ENCODE assay signal across 22 cellular contexts in the genomic region with DNA sequence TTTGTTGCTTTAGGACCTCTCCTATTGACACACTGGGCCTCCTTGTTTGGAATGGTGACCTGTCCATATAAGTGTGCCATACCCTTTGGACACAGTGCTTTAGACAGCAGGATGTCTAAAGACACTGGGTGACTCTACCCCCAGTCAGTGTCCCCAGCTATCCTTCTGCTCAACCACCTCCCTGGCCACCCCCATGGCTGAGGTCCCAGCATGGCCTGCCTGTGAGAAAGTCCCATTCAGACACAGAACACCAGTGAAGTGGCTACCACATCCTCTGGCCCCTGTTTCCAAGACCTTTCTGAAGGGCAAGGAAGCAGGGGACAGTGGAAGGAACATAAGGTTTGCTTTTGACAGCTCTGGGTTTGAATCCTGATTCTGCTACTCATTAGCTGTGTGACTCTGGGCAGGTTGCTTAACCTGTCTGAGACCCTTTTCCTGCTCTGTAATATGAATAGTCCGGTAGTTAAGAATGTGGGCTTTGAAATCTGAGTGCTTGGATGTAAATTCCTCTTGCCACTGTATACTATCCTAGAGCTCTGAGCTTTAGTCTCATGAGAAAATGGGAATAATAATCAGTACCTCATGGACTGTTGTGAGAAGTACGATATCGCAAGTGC. TPM values are rescaled to one million over a fixed set of nuclear protein-coding genes. Genes with fewer than 3 reads are reported as not detected.
DNase-seq lines count a peak whose midpoint lies in the region; ATAC-seq and TF ChIP-seq lines count a peak whose summit lies in the region.
"Had no signal": no experiment of that assay in that cellular context is flagged by ENCODE, and none has a peak within 500 bp of the region (broad histone marks: within the 10 kb centered on the region; RNA-seq: fewer than 3 reads in every experiment).

No MANE protein-coding gene starts in this region.

- H3K27me3 Mint-ChIP-seq in activated T-helper 17 cell treated with anti-CD3 and anti-CD28 coated beads, Interleukin-2, amount 50 U/mL, for 72 hours, result peaks cover 3% of the 10 kb centered on the region
- H3K27me3 Mint-ChIP-seq in stimulated activated naive B cell treated with anti-CD40 and anti-IgM and Interleukin-4, amounts not matched to agents 10 μg/mL and 1 μg/mL and 100 μg/mL, for 72 hours, result no peaks in the 10 kb centered on the region
- H3K27me3 Mint-ChIP-seq: CD4-positive, alpha-beta T cell; IgD-negative memory B cell had no signal

- H3K27me3 ChIP-seq in mammary epithelial cell (ENCODE audit: insufficient read depth, low read length) (no peaks in the 10 kb centered on the region), breast epithelium (no peaks in the 10 kb centered on the region), PC-3 (ENCODE audit: low read length) (no peaks in the 10 kb centered on the region)
- H3K27me3 ChIP-seq: BE2C, SJSA1 had no signal

- POLR2A ChIA-PET in PC-3 (lab: Charles Lee; ENCODE audit: unreplicated experiment), result no interaction called here

- dilution Hi-C loops in mammary epithelial cell (cut with HindIII; ENCODE audit: low sequenced_read_pairs), result no loop called here

- H3K9ac ChIP-seq in mammary epithelial cell (ENCODE audit: insufficient read depth, low read length) (no peak overlapping the region), PC-3 (ENCODE audit: low read length) (no peak overlapping the region)

- H3K4me2 ChIP-seq in mammary epithelial cell (ENCODE audit: insufficient read depth, low read depth, low read length) (no peak overlapping the region), PC-3 (ENCODE audit: low read length) (no peak overlapping the region)
- H3K4me2 ChIP-seq: PC-9 had no signal

- H3K9me3 ChIP-seq in mammary epithelial cell (replicated peaks; ENCODE audit: insufficient read depth, low read length), result no peaks in the 10 kb centered on the region
- no peaks in the 10 kb centered on the region for H3K9me3 ChIP-seq in breast epithelium
- no peaks in the 10 kb centered on the region for H3K9me3 ChIP-seq in PC-3 (ENCODE audit: low read length)
- H3K9me3 ChIP-seq: BE2C, SJSA1 had no signal

- H4K20me1 ChIP-seq in mammary epithelial cell (ENCODE audit: insufficient read depth, low read length), result no peaks in the 10 kb centered on the region
- no peaks in the 10 kb centered on the region for H4K20me1 ChIP-seq in PC-3 (ENCODE audit: low read length)

- H3K79me2 ChIP-seq in mammary epithelial cell (ENCODE audit: insufficient read depth, low read length) (no peaks in the 10 kb centered on the region), PC-3 (ENCODE audit: low read length) (peaks cover 4% of the 10 kb centered on the region; the same call in 1 of the 2 replicates)

- no peaks in the 10 kb centered on the region for H3K4me1 ChIP-seq in mammary epithelial cell (ENCODE audit: insufficient read depth, low read length)
- H3K4me1 ChIP-seq in breast epithelium, result no peaks in the 10 kb centered on the region
- 0 out of 2 replicates have a peak, but pooled peaks cover 4% of the 10 kb centered on the region for H3K4me1 ChIP-seq in PC-3 (ENCODE audit: insufficient read depth, low read length)
- H3K4me1 ChIP-seq: BE2C, SJSA1 had no signal

- no peak overlapping the region for H3K4me3 ChIP-seq in mammary epithelial cell (replicated peaks in 1 of 3; ENCODE audit: insufficient read depth in 1 of 3, low read depth in 2 of 3, low read length in 3 of 3)
- H3K4me3 ChIP-seq in breast epithelium, result no peak overlapping the region
- H3K4me3 ChIP-seq in PC-3 (ENCODE audit: low read length), result no peak overlapping the region
- H3K4me3 ChIP-seq: PC-9, SJSA1 had no signal

- in situ Hi-C loops in mammary epithelial cell (cut with MboI; ENCODE audit: low sequenced_read_pairs in 2 of 2), result loop anchor here (5.0 to 10.0 kb wide), 3 partner anchors 172 to 305 kb away; partner anchors contain the start of gene SEMA4B (in 1 of the 2)

- no peak for ATAC-seq in activated T-helper 17 cell treated with anti-CD3 and anti-CD28 coated beads, Interleukin-2, amount 50 U/mL, for 72 hours (replicated peaks)
- ATAC-seq in left colon (peak; percentile 21), GM19397 (IDR thresholded peaks at IDR 0.05; ENCODE audit: unreplicated experiment) (no peak), PC-3 (no peak)
- no peak for ATAC-seq in stimulated activated naive B cell treated with anti-CD40 and anti-IgM and Interleukin-4, amounts not matched to agents 10 μg/mL and 1 μg/mL and 100 μg/mL, for 72 hours (replicated peaks)

- no peak for TF ChIP-seq POLR2A in breast epithelium (IDR thresholded peaks at IDR 0.05)

- no peaks in the 10 kb centered on the region for H3K9me2 ChIP-seq in PC-3 (replicated peaks; ENCODE audit: low read length)

- intact Hi-C loops in mammary epithelial cell (cut with micrococcal nuclease) (loop anchor here (2.0 to 10.0 kb wide), 2 partner anchors 99 to 315 kb away; no protein-coding TSS in a partner anchor), breast epithelium (cut with DNase I; ENCODE audit: low total_unique reads) (loop anchor here (10.0 kb wide), 1 partner anchor 175 kb away; no protein-coding TSS in a partner anchor), left colon (cut with DNase I, micrococcal nuclease) (loop anchor here in 1 of 2 donors (10.0 kb wide), 1 partner anchor 175 kb away; no protein-coding TSS in a partner anchor), PC-3 (cut with micrococcal nuclease) (loop anchor here (5.0 to 10.0 kb wide), 2 partner anchors 105 to 187 kb away; partner anchors contain the start of gene ZNF710)

- H3K36me3 ChIP-seq in mammary epithelial cell (ENCODE audit: insufficient read depth, low read length) (no peaks in the 10 kb centered on the region), breast epithelium (no peaks in the 10 kb centered on the region), PC-3 (ENCODE audit: low read depth, low read length) (no peaks in the 10 kb centered on the region)
- H3K36me3 ChIP-seq: BE2C had no signal

- TSS peak; percentile 15 for BruUV-seq in mammary epithelial cell (replicated peaks; lab: Mats Ljungman, UMichigan)
- no TSS peak for BruUV-seq in PC-3 (replicated peaks; lab: Mats Ljungman, UMichigan)

- H3K27ac Mint-ChIP-seq in activated T-helper 17 cell treated with anti-CD3 and anti-CD28 coated beads, Interleukin-2, amount 50 U/mL, for 72 hours, result peak overlapping the region; percentile 62
- H3K27ac Mint-ChIP-seq in stimulated activated naive B cell treated with anti-CD40 and anti-IgM and Interleukin-4, amounts not matched to agents 10 μg/mL and 1 μg/mL and 100 μg/mL, for 72 hours, result peak overlapping the region; percentile 81
- H3K27ac Mint-ChIP-seq: CD4-positive, alpha-beta T cell; IgD-negative memory B cell had no signal

- CTCF ChIA-PET in mammary epithelial cell (lab: Charles Lee; ENCODE audit: low non-redundant PET) (interaction anchor here (0.5 kb wide), 1 partner anchor 140 kb away, joined by 3 read pairs; no protein-coding TSS in a partner anchor), PC-3 (lab: Charles Lee) (interaction anchor here (0.7 kb wide), 1 partner anchor 71 kb away, joined by 3 read pairs; no protein-coding TSS in a partner anchor)

- H3K27ac ChIP-seq in mammary epithelial cell (ENCODE audit: insufficient read depth, low read depth, low read length), result no peak overlapping the region
- no peak overlapping the region for H3K27ac ChIP-seq in breast epithelium
- H3K27ac ChIP-seq in PC-3 (ENCODE audit: low read length), result no peak overlapping the region
- H3K27ac ChIP-seq: HL-60, PC-9, SJSA1 had no signal

- WGBS in mammary epithelial cell (ENCODE audit: low coverage, missing lambda C conversion rate), result 72% methylated on average over 3 of the region's 3 CpGs

- no peaks in the 10 kb centered on the region for H3F3A ChIP-seq in PC-3 (ENCODE audit: low read length, unreplicated experiment)

- DNase-seq in mammary epithelial cell, result no peak
- no peak for DNase-seq in breast epithelium (ENCODE audit: low spot score in 2 of 2)
- DNase-seq in left colon, result no peak
- DNase-seq in stimulated activated naive B cell treated with anti-CD40 and anti-IgM and Interleukin-4, amounts not matched to agents 10 μg/mL and 1 μg/mL and 100 μg/mL, for 72 hours, result no peak
- no peak for DNase-seq in NCI-H146 treated with DMSO at 0.1 percent for 48 hours (lab: John Stamatoyannopoulos, UW; ENCODE audit: unreplicated experiment)
- DNase-seq in PC-3, result no peak
- DNase-seq: 8988T; ACHN; BE2C; CD4-positive, alpha-beta T cell; NCI-H1092 treated with DMSO at 0.1 percent for 48 hours; NCI-H1436; NCI-H187 treated with DMSO at 0.1 percent for 48 hours; NCI-H2171 treated with DMSO at 0.1 percent for 48 hours; NCI-H345; NCI-H774; PC-9 had no signal

- no peaks in the 10 kb centered on the region for H3K9me3 Mint-ChIP-seq in activated T-helper 17 cell treated with anti-CD3 and anti-CD28 coated beads, Interleukin-2, amount 50 U/mL, for 72 hours
- no peaks in the 10 kb centered on the region for H3K9me3 Mint-ChIP-seq in stimulated activated naive B cell treated with anti-CD40 and anti-IgM and Interleukin-4, amounts not matched to agents 10 μg/mL and 1 μg/mL and 100 μg/mL, for 72 hours
- H3K9me3 Mint-ChIP-seq: CD4-positive, alpha-beta T cell; IgD-negative memory B cell had no signal

- H3K36me3 Mint-ChIP-seq in activated T-helper 17 cell treated with anti-CD3 and anti-CD28 coated beads, Interleukin-2, amount 50 U/mL, for 72 hours (ENCODE audit: low read depth), result no peaks in the 10 kb centered on the region
- H3K36me3 Mint-ChIP-seq in stimulated activated naive B cell treated with anti-CD40 and anti-IgM and Interleukin-4, amounts not matched to agents 10 μg/mL and 1 μg/mL and 100 μg/mL, for 72 hours, result no peaks in the 10 kb centered on the region
- H3K36me3 Mint-ChIP-seq: IgD-negative memory B cell had no signal

- TF ChIP-seq CTCF in mammary epithelial cell (conservative IDR thresholded peaks at IDR 0.05 in 1 of 2, IDR thresholded peaks at IDR 0.05 in 1 of 2; ENCODE audit: extremely low read depth in 1 of 2, insufficient read depth in 1 of 2, low read depth in 1 of 2, low read length in 2 of 2), result no peak
- TF ChIP-seq CTCF in breast epithelium (IDR thresholded peaks at IDR 0.05), result no peak
- TF ChIP-seq CTCF in PC-3 (conservative IDR thresholded peaks at IDR 0.05; ENCODE audit: low read depth, low read length), result no peak

- H2AFZ ChIP-seq in mammary epithelial cell (ENCODE audit: low read depth, low read length), result no peak overlapping the region
- H2AFZ ChIP-seq in PC-3 (ENCODE audit: low read length), result no peak overlapping the region
- H2AFZ ChIP-seq: PC-9 had no signal

- H3K4me3 Mint-ChIP-seq in activated T-helper 17 cell treated with anti-CD3 and anti-CD28 coated beads, Interleukin-2, amount 50 U/mL, for 72 hours, result no peak overlapping the region
- no peak overlapping the region for H3K4me3 Mint-ChIP-seq in stimulated activated naive B cell treated with anti-CD40 and anti-IgM and Interleukin-4, amounts not matched to agents 10 μg/mL and 1 μg/mL and 100 μg/mL, for 72 hours
- H3K4me3 Mint-ChIP-seq: CD4-positive, alpha-beta T cell had no signal

- no peaks in the 10 kb centered on the region for H3K4me1 Mint-ChIP-seq in activated T-helper 17 cell treated with anti-CD3 and anti-CD28 coated beads, Interleukin-2, amount 50 U/mL, for 72 hours
- peaks cover 6 to 7% of the 10 kb centered on the region in 2 donors for H3K4me1 Mint-ChIP-seq in stimulated activated naive B cell treated with anti-CD40 and anti-IgM and Interleukin-4, amounts not matched to agents 10 μg/mL and 1 μg/mL and 100 μg/mL, for 72 hours

RNA-seq across cellular contexts. Expression of gene AP3S2, which starts 6.3 kb away (rescaled TPM):
- total RNA-seq in mammary epithelial cell, result 10 to 100 TPM; 34.6 to 53.0 TPM
- polyA plus RNA-seq in mammary epithelial cell, result 22.3 TPM
- 28.9 TPM for polyA minus RNA-seq in mammary epithelial cell
- 10 to 100 TPM; 37.4 to 57.4 (median 52.8) TPM for total RNA-seq in breast epithelium
- total RNA-seq in activated T-helper 17 cell treated with anti-CD3 and anti-CD28 coated beads, Interleukin-2, amount 50 U/mL, for 72 hours, result 10 to 100 TPM; 14.0 to 16.0 TPM
- 10 to 100 TPM; 54.0 to 59.3 TPM for total RNA-seq in left colon
- total RNA-seq in PC-3 (2014; rRNA removed), result 18.8 and 19.4 TPM in 2 replicates

RNA-seq across cellular contexts. Expression of gene ARPIN, which starts 12.7 kb away (rescaled TPM):
- total RNA-seq in mammary epithelial cell (10 to 100 TPM; 14.3 to 15.9 TPM), breast epithelium (10 to 100 TPM; 14.6 to 22.3 (median 17.0) TPM), left colon (10 to 100 TPM; 40.0 to 40.4 TPM), PC-3 (2014; rRNA removed) (4.5 and 8.0 TPM in 2 replicates)
- 10.8 TPM for polyA plus RNA-seq in mammary epithelial cell
- polyA minus RNA-seq in mammary epithelial cell, result 11.0 TPM
- not detected for total RNA-seq in activated T-helper 17 cell treated with anti-CD3 and anti-CD28 coated beads, Interleukin-2, amount 50 U/mL, for 72 hours
- total RNA-seq: CD4-positive, alpha-beta T cell had no signal
- polyA plus RNA-seq: IgD-negative memory B cell had no signal
